ENCODE assay signal across 8 cellular contexts in genomic region chr2:54560146-54560881, GRCh38.
DNase-seq lines count a peak whose midpoint lies in the region; ATAC-seq and TF ChIP-seq lines count a peak whose summit lies in the region.

No MANE protein-coding gene starts in this region.

- peaks cover 54% of the 10 kb centered on the region for H3K4me1 ChIP-seq in GM23248 (ENCODE audit: insufficient read depth)
- H3K4me1 ChIP-seq in ovary (ENCODE audit: insufficient read depth): peaks cover 14% of the 10 kb centered on the region

- H3K9me2 ChIP-seq in GM23248 (ENCODE audit: insufficient read depth): no peaks in the 10 kb centered on the region

- peak; percentile 22 to 62 for DNase-seq in SHP77 (lab: John Stamatoyannopoulos, UW)
- no peak for DNase-seq in SHP77 treated with DMSO at 0.1 percent for 48 hours (lab: John Stamatoyannopoulos, UW)
- DNase-seq in GM23248: peak; percentile 84
- peak; percentile 63 for DNase-seq in KBM-7
- DNase-seq in activated CD8-positive, alpha-beta T cell treated with anti-CD3 and anti-CD28 coated beads for 36 hours: peak; percentile 74
- peak; percentile 79 for DNase-seq in foreskin melanocyte
- peak in 4 of 5 donors; percentile 28 to 72 (median 54) for DNase-seq in ovary
- no peak for DNase-seq in effector CD8-positive, alpha-beta T cell (lab: John Stamatoyannopoulos, UW)

- peak overlapping the region; percentile 38 for H2AFZ ChIP-seq in GM23248

- H3K27me3 ChIP-seq in GM23248 (replicated peaks; ENCODE audit: insufficient read depth) (no peaks in the 10 kb centered on the region), ovary (no peaks in the 10 kb centered on the region)

- H3K27ac Mint-ChIP-seq in activated CD8-positive, alpha-beta T cell treated with anti-CD3 and anti-CD28 coated beads for 36 hours: peak overlapping the region; percentile 95

- CTCF ChIA-PET in activated CD8-positive, alpha-beta T cell treated with anti-CD3 and anti-CD28 coated beads for 36 hours (lab: Charles Lee): interaction anchor here (0.8 to 5.5 kb wide), 12 partner anchors 8 to 145 kb away, joined by 3 to 34 read pairs (median 16); no protein-coding TSS in a partner anchor

- 1 to 2% methylated on average over 19 of the region's 19 CpGs for whole genome bisulfite sequencing in GM23248 (ENCODE audit: low coverage in 1 of 2, low lambda C conversion rate in 2 of 2, missing lambda C conversion rate in 2 of 2), 2 experiments
- 1 to 3% (median 3%) methylated on average over 19 of the region's 19 CpGs for WGBS in ovary, 3 donors

- POLR2A ChIA-PET in activated CD8-positive, alpha-beta T cell treated with anti-CD3 and anti-CD28 coated beads for 36 hours (lab: Charles Lee): interaction anchor here (0.6 to 6.5 kb wide), 14 partner anchors 13 to 94 kb away, joined by 3 to 100 read pairs (median 10); no protein-coding TSS in a partner anchor

- H3K9me3 Mint-ChIP-seq in activated CD8-positive, alpha-beta T cell treated with anti-CD3 and anti-CD28 coated beads for 36 hours: no peaks in the 10 kb centered on the region

- H3K27ac ChIP-seq in GM23248 (peak overlapping the region; percentile 90), ovary (peak overlapping the region; percentile 17 to 44)

- H3K4me3 ChIP-seq in GM23248 (peak overlapping the region; percentile 68), ovary (peak overlapping the region; percentile 50)

- in situ Hi-C loops in GM23248 (cut with MboI) (no loop called here), KBM-7 (cut with MboI; ENCODE audit: low pct_unique_long_range_greater_than_20kb, low sequenced_read_pairs) (no loop called here)

- peak overlapping the region; percentile 86 for H3K4me3 Mint-ChIP-seq in activated CD8-positive, alpha-beta T cell treated with anti-CD3 and anti-CD28 coated beads for 36 hours

- peaks cover 53% of the 10 kb centered on the region for H3K4me1 Mint-ChIP-seq in activated CD8-positive, alpha-beta T cell treated with anti-CD3 and anti-CD28 coated beads for 36 hours (ENCODE audit: low read depth)

- H3K27me3 Mint-ChIP-seq in activated CD8-positive, alpha-beta T cell treated with anti-CD3 and anti-CD28 coated beads for 36 hours: no peaks in the 10 kb centered on the region

- peaks cover 14% of the 10 kb centered on the region for H3K36me3 Mint-ChIP-seq in activated CD8-positive, alpha-beta T cell treated with anti-CD3 and anti-CD28 coated beads for 36 hours (ENCODE audit: low read depth)

- H3F3A ChIP-seq in GM23248 (ENCODE audit: insufficient read depth): peaks cover 53% of the 10 kb centered on the region

- no peaks in the 10 kb centered on the region for H4K20me1 ChIP-seq in GM23248 (ENCODE audit: insufficient read depth)

- H3K4me2 ChIP-seq in GM23248 (ENCODE audit: unreplicated experiment): peak overlapping the region; percentile 76

- H3K9me3 ChIP-seq in GM23248 (ENCODE audit: low read depth): no peaks in the 10 kb centered on the region
- no peaks in the 10 kb centered on the region for H3K9me3 ChIP-seq in ovary

- no peak for TF ChIP-seq POLR2A in ovary (IDR thresholded peaks at IDR 0.05)

- no peak for TF ChIP-seq EP300 in ovary (IDR thresholded peaks at IDR 0.05)

- peak; percentile 62 for ATAC-seq in activated CD8-positive, alpha-beta T cell treated with anti-CD3 and anti-CD28 coated beads for 36 hours

- TF ChIP-seq CTCF in activated CD8-positive, alpha-beta T cell treated with anti-CD3 and anti-CD28 coated beads for 36 hours (IDR thresholded peaks at IDR 0.05): peak; percentile 47
- TF ChIP-seq CTCF in ovary (IDR thresholded peaks at IDR 0.05): peak in 1 of 3 donors; percentile 20

- H3K9ac ChIP-seq in GM23248: peak overlapping the region; percentile 83

- intact Hi-C loops in activated CD8-positive, alpha-beta T cell treated with anti-CD3 and anti-CD28 coated beads for 36 hours (cut with micrococcal nuclease): no loop called here
- intact Hi-C loops in ovary (cut with DNase I): no loop called here

- H3K36me3 ChIP-seq in GM23248 (ENCODE audit: low read depth) (no peaks in the 10 kb centered on the region), ovary (no peaks in the 10 kb centered on the region)

- peaks cover 55% of the 10 kb centered on the region for H3K79me2 ChIP-seq in GM23248 (ENCODE audit: insufficient read depth)

Comparison
In these comparisons a context has a peak if more than half of its experiments do, and no peak if none do; other contexts are left out.
1. DNase-seq: peak in SHP77 (2 of 2), GM23248 (single experiment), KBM-7 (single experiment), activated CD8-positive, alpha-beta T cell treated with anti-CD3 and anti-CD28 coated beads for 36 hours (single experiment), foreskin melanocyte (single experiment) and ovary (4 of 5); none in SHP77 treated with DMSO at 0.1 percent for 48 hours (single experiment) and effector CD8-positive, alpha-beta T cell (single experiment).